ENCODE assay signal across 9 cellular contexts in the genomic region with DNA sequence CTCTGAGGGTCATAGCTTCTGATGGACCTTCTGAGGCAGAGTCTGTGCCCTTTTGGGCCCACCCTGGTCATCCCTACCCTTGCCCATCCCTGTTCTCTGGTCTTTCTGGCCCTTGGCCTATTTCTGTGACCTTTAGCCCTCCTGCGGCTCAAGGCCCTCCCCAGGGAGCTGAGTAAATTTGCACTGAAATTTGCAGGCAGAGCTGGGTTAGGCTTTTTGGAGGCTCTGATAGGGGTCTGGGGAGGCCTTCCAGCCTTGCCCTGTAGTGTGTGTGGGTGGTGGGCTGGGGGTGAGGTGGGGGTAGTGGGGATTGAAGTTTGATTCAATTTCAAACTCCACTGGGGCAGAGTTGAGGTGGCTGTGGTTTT. TPM values are rescaled to one million over a fixed set of nuclear protein-coding genes. Genes with fewer than 3 reads are reported as not detected.
A peak's percentile ranks its signal among the peaks of the same experiment; 100 is the strongest.
DNase-seq lines count a peak whose midpoint lies in the region; ATAC-seq and TF ChIP-seq lines count a peak whose summit lies in the region.
"Had no signal": no experiment of that assay in that cellular context is flagged by ENCODE, and none has a peak within 500 bp of the region (broad histone marks: within the 10 kb centered on the region; RNA-seq: fewer than 3 reads in every experiment).

No MANE protein-coding gene starts in this region.

- peak overlapping the region; percentile 53 for H3K9ac ChIP-seq in mesenchymal stem cell (ENCODE audit: low read length)

- H3K4me3 ChIP-seq in mesenchymal stem cell (ENCODE audit: insufficient read depth in 1 of 2, low read depth in 1 of 2, low read length in 2 of 2): peak overlapping the region in 1 of 2 experiments; percentile 65
- H3K4me3 ChIP-seq in suprapubic skin: no peak overlapping the region

- no peak overlapping the region for H2BK120ac ChIP-seq in mesenchymal stem cell (ENCODE audit: low read depth, low read length)

- no peak overlapping the region for H4K8ac ChIP-seq in mesenchymal stem cell (ENCODE audit: low read length)

- peak overlapping the region; percentile 100 for H3K27ac Mint-ChIP-seq in activated T-cell treated with anti-CD3 and anti-CD28 coated beads, Interleukin-2, amount 50 U/mL, for 24 hours
- peak overlapping the region; percentile 22 to 99 for H3K27ac Mint-ChIP-seq in activated naive CD4-positive, alpha-beta T cell treated with anti-CD3 and anti-CD28 coated beads, Interleukin-2, amount 50 U/mL, for 72 hours

- H3K14ac ChIP-seq in mesenchymal stem cell (ENCODE audit: low read length in 2 of 2): no peak overlapping the region

- 39% methylated on average over 1 of the region's 1 CpG for WGBS in mesenchymal stem cell
- WGBS in suprapubic skin: 50% methylated on average over 1 of the region's 1 CpG

- H2AK5ac ChIP-seq in mesenchymal stem cell (ENCODE audit: low read length, severe bottlenecking): no peak overlapping the region

- TF ChIP-seq EP300 in suprapubic skin (IDR thresholded peaks at IDR 0.05): no peak

- no peaks in the 10 kb centered on the region for H3K27me3 Mint-ChIP-seq in activated T-cell treated with anti-CD3 and anti-CD28 coated beads, Interleukin-2, amount 50 U/mL, for 24 hours

- H3K79me1 ChIP-seq in mesenchymal stem cell (replicated peaks; ENCODE audit: low read length, poor library complexity, severe bottlenecking): peaks cover 23% of the 10 kb centered on the region

- no peak overlapping the region for H2BK15ac ChIP-seq in mesenchymal stem cell (ENCODE audit: low read depth, poor library complexity, severe bottlenecking)

- no peak overlapping the region for H3K27ac ChIP-seq in mesenchymal stem cell (ENCODE audit: low read length, poor library complexity, severe bottlenecking)
- H3K27ac ChIP-seq in suprapubic skin: peak overlapping the region; percentile 66
- H3K27ac ChIP-seq in caudate nucleus (ENCODE audit: low read depth, low read length): no peak overlapping the region

- no peak overlapping the region for H3K4ac ChIP-seq in mesenchymal stem cell (ENCODE audit: low read depth in 1 of 2, low read length in 2 of 2)

- ATAC-seq in activated naive CD4-positive, alpha-beta T cell treated with anti-CD3 and anti-CD28 coated beads, Interleukin-2, amount 50 U/mL, for 72 hours: no peak
- ATAC-seq in HG02759 (IDR thresholded peaks at IDR 0.05; ENCODE audit: unreplicated experiment): no peak

- H2BK12ac ChIP-seq in mesenchymal stem cell (ENCODE audit: low read length in 2 of 2): no peak overlapping the region

- H3K9me3 Mint-ChIP-seq in activated T-cell treated with anti-CD3 and anti-CD28 coated beads, Interleukin-2, amount 50 U/mL, for 24 hours: no peaks in the 10 kb centered on the region
- no peaks in the 10 kb centered on the region for H3K9me3 Mint-ChIP-seq in activated naive CD4-positive, alpha-beta T cell treated with anti-CD3 and anti-CD28 coated beads, Interleukin-2, amount 50 U/mL, for 72 hours

- H3K4me2 ChIP-seq in mesenchymal stem cell (ENCODE audit: low read length, poor library complexity, severe bottlenecking): no peak overlapping the region

- H3K4me1 Mint-ChIP-seq in activated T-cell treated with anti-CD3 and anti-CD28 coated beads, Interleukin-2, amount 50 U/mL, for 24 hours (ENCODE audit: low read depth): peaks cover 92% of the 10 kb centered on the region

- DNase-seq in activated T-cell treated with anti-CD3 and anti-CD28 coated beads, Interleukin-2, amount 50 U/mL, for 24 hours: no peak
- DNase-seq in activated T-cell treated with anti-CD3 and anti-CD28 coated beads for 4 hours (no peak), mesenchymal stem cell (no peak), suprapubic skin (ENCODE audit: low spot score in 2 of 2) (peak in 1 of 2 donors; percentile 74), caudate nucleus (lab: John Stamatoyannopoulos, UW) (no peak)
- no peak for DNase-seq in activated naive CD4-positive, alpha-beta T cell treated with anti-CD3 and anti-CD28 coated beads, Interleukin-2, amount 50 U/mL, for 72 hours (ENCODE audit: low spot score in 2 of 2)
- DNase-seq in stimulated activated CD4-positive, alpha-beta T cell treated with anti-CD3 and anti-CD28 coated beads, Interleukin-15, amount 100 ng/mL, for 24 hours: no peak
- DNase-seq: NCI-H1417 treated with DMSO at 0.1 percent for 48 hours had no signal

- H2BK5ac ChIP-seq in mesenchymal stem cell (ENCODE audit: low read depth, low read length, poor library complexity, severe bottlenecking): no peak overlapping the region

- H3K36me3 ChIP-seq in mesenchymal stem cell (ENCODE audit: control insufficient read depth in 1 of 2, insufficient read depth in 2 of 2, low read depth in 1 of 2, low read length in 2 of 2): peaks cover 8 to 18% of the 10 kb centered on the region in 2 experiments
- H3K36me3 ChIP-seq in suprapubic skin: no peaks in the 10 kb centered on the region

- H3K4me1 ChIP-seq in mesenchymal stem cell (ENCODE audit: control insufficient read depth, insufficient read depth, low read depth, low read length): peaks cover 66% of the 10 kb centered on the region
- peaks cover 100% of the 10 kb centered on the region for H3K4me1 ChIP-seq in suprapubic skin

- H3K4me3 Mint-ChIP-seq in activated T-cell treated with anti-CD3 and anti-CD28 coated beads, Interleukin-2, amount 50 U/mL, for 24 hours: peak overlapping the region; percentile 70

- no peak overlapping the region for H3K23ac ChIP-seq in mesenchymal stem cell (ENCODE audit: low read length in 2 of 2)

- TF ChIP-seq CTCF in suprapubic skin (IDR thresholded peaks at IDR 0.05): no peak

- peaks cover 27% of the 10 kb centered on the region for H3K36me3 Mint-ChIP-seq in activated T-cell treated with anti-CD3 and anti-CD28 coated beads, Interleukin-2, amount 50 U/mL, for 24 hours (ENCODE audit: low read depth)
- peaks cover 0 to 9% of the 10 kb centered on the region in 2 donors for H3K36me3 Mint-ChIP-seq in activated naive CD4-positive, alpha-beta T cell treated with anti-CD3 and anti-CD28 coated beads, Interleukin-2, amount 50 U/mL, for 72 hours

- H3K9me3 ChIP-seq in mesenchymal stem cell (ENCODE audit: control insufficient read depth, low read length): no peaks in the 10 kb centered on the region
- no peaks in the 10 kb centered on the region for H3K9me3 ChIP-seq in suprapubic skin

- H3K27me3 ChIP-seq in mesenchymal stem cell (ENCODE audit: control insufficient read depth in 1 of 2, insufficient read depth in 1 of 2, low read length in 2 of 2) (no peaks in the 10 kb centered on the region), suprapubic skin (no peaks in the 10 kb centered on the region)

- no peak overlapping the region for H2AFZ ChIP-seq in mesenchymal stem cell (ENCODE audit: low read depth, low read length)

- no peak for TF ChIP-seq POLR2A in suprapubic skin (IDR thresholded peaks at IDR 0.05)

- H3K18ac ChIP-seq in mesenchymal stem cell (ENCODE audit: low read depth in 1 of 2, low read length in 2 of 2): no peak overlapping the region

- H4K91ac ChIP-seq in mesenchymal stem cell (ENCODE audit: low read length): no peak overlapping the region

RNA-seq across cellular contexts. Expression of a gene that starts 17.8 kb away (rescaled TPM):
- total RNA-seq in activated naive CD4-positive, alpha-beta T cell treated with anti-CD3 and anti-CD28 coated beads, Interleukin-2, amount 50 U/mL, for 72 hours: 10 to 100 TPM; 21.0 to 23.0 TPM
- polyA plus RNA-seq in mesenchymal stem cell (2013, experiment 1 of 2): 32.6 TPM
- 32.1 TPM for polyA plus RNA-seq in mesenchymal stem cell (2013, experiment 2 of 2)
- 10 to 100 TPM; 19.4 to 32.1 (median 28.3) TPM for total RNA-seq in suprapubic skin

RNA-seq across cellular contexts. Expression of a gene that starts 37.7 kb away (rescaled TPM):
- not detected for total RNA-seq in activated naive CD4-positive, alpha-beta T cell treated with anti-CD3 and anti-CD28 coated beads, Interleukin-2, amount 50 U/mL, for 72 hours
- 0.44 TPM for polyA plus RNA-seq in mesenchymal stem cell (2013, experiment 1 of 2)
- polyA plus RNA-seq in mesenchymal stem cell (2013, experiment 2 of 2): 0.29 TPM
- total RNA-seq in suprapubic skin: 1 to 10 TPM in 1 of 4 donors, not detected in 3; 2.1 TPM

RNA-seq across cellular contexts. Expression of a gene that starts 39.1 kb away (rescaled TPM):
- 10 to 100 TPM; 81.8 to 86.7 TPM for total RNA-seq in activated naive CD4-positive, alpha-beta T cell treated with anti-CD3 and anti-CD28 coated beads, Interleukin-2, amount 50 U/mL, for 72 hours
- 8.5 TPM for polyA plus RNA-seq in mesenchymal stem cell (2013, experiment 1 of 2)
- 9.1 TPM for polyA plus RNA-seq in mesenchymal stem cell (2013, experiment 2 of 2)
- total RNA-seq in suprapubic skin: 1 to 10 TPM; 2.7 to 5.3 (median 3.3) TPM

Comparison
In these comparisons a context has a peak if more than half of its experiments do, and no peak if none do; other contexts are left out.
1. RNA of a gene that starts 39.1 kb away (total RNA-seq): 81.8 to 86.7 TPM in activated naive CD4-positive, alpha-beta T cell treated with anti-CD3 and anti-CD28 coated beads, Interleukin-2, amount 50 U/mL, for 72 hours; 2.7 to 5.3 TPM in suprapubic skin; every median in the first group is over 10 times any median in the second.